20 cellular contexts compared by ENCODE assay signal in genomic region chr1:226566234-226566633, GRCh38. TPM values are rescaled to one million over a fixed set of nuclear protein-coding genes. Genes with fewer than 3 reads are reported as not detected.
DNase-seq lines count a peak whose midpoint lies in the region; ATAC-seq and TF ChIP-seq lines count a peak whose summit lies in the region.
"Had no signal": no experiment of that assay in that cellular context is flagged by ENCODE, and none has a peak within 500 bp of the region (broad histone marks: within the 10 kb centered on the region; RNA-seq: fewer than 3 reads in every experiment).

No MANE protein-coding gene starts in this region.

- no peaks in the 10 kb centered on the region for H3K9me3 ChIP-seq in muscle layer of duodenum (ENCODE audit: control insufficient read depth in 1 of 2, low read length in 2 of 2)
- H3K9me3 ChIP-seq: BLaER1, HAP-1 had no signal

- H3K27ac ChIP-seq in muscle layer of duodenum (ENCODE audit: low read length), result peak overlapping the region; percentile 48
- H3K27ac ChIP-seq in temporal lobe (ENCODE audit: low read depth, low read length), result peak overlapping the region; percentile 27
- H3K27ac ChIP-seq: BLaER1, GM23248, HL-60 had no signal

- intact Hi-C loops in posterior cingulate gyrus (cut with DNase I), result no loop called here

- ATAC-seq in GM21576 (IDR thresholded peaks at IDR 0.05; ENCODE audit: unreplicated experiment), result no peak

- no peak for DNase-seq in endothelial cell (ENCODE audit: low spot score)
- DNase-seq in stimulated activated naive CD4-positive, alpha-beta T cell treated with Interleukin-2 at 50 U/mL for 16 hours (lab: John Stamatoyannopoulos, UW), result no peak
- no peak for DNase-seq in posterior cingulate gyrus
- DNase-seq: 8988T; CD4-positive, alpha-beta memory T cell; DMS153; DMS79 treated with DMSO at 0.1 percent for 48 hours; GF-D8; GM23248 had no signal

- no peak overlapping the region for H3K4me3 ChIP-seq in muscle layer of duodenum (ENCODE audit: low read depth in 1 of 2, low read length in 2 of 2)
- H3K4me3 ChIP-seq: BLaER1, GM23248, HAP-1 had no signal

- no peak for TF ChIP-seq CTCF in brain (conservative IDR thresholded peaks at IDR 0.05)
- no peak for TF ChIP-seq CTCF in endothelial cell (IDR thresholded peaks at IDR 0.05; ENCODE audit: unreplicated experiment)

- peaks cover 3% of the 10 kb centered on the region for H3K27me3 Mint-ChIP-seq in brain
- H3K27me3 Mint-ChIP-seq in endothelial cell (ENCODE audit: unreplicated experiment), result peaks cover 4% of the 10 kb centered on the region

- H3K27me3 ChIP-seq in muscle layer of duodenum (ENCODE audit: low read depth, low read length), result no peaks in the 10 kb centered on the region
- H3K27me3 ChIP-seq: BLaER1 had no signal

- no peaks in the 10 kb centered on the region for H3K9me3 Mint-ChIP-seq in brain
- H3K9me3 Mint-ChIP-seq in endothelial cell (ENCODE audit: unreplicated experiment), result no peaks in the 10 kb centered on the region

- peak overlapping the region in 4 of 5 experiments; percentile 27 to 93 (median 76) for H3K27ac Mint-ChIP-seq in brain
- H3K27ac Mint-ChIP-seq in endothelial cell (ENCODE audit: unreplicated experiment), result peak overlapping the region; percentile 37
- H3K27ac Mint-ChIP-seq: CD4-positive, alpha-beta memory T cell had no signal

- H3K36me3 Mint-ChIP-seq in brain (no peaks in the 10 kb centered on the region), endothelial cell (ENCODE audit: low read depth, unreplicated experiment) (no peaks in the 10 kb centered on the region)
- H3K36me3 Mint-ChIP-seq: CD14-positive monocyte; CD4-positive, alpha-beta memory T cell had no signal

- H3K36me3 ChIP-seq in muscle layer of duodenum (ENCODE audit: control insufficient read depth in 1 of 2, insufficient read depth in 2 of 2, low read length in 2 of 2), result no peaks in the 10 kb centered on the region
- H3K36me3 ChIP-seq: BLaER1, HAP-1 had no signal

- H3K4me3 Mint-ChIP-seq in brain, result peak overlapping the region in 1 of 5 experiments; percentile 40
- no peak overlapping the region for H3K4me3 Mint-ChIP-seq in endothelial cell (ENCODE audit: unreplicated experiment)
- H3K4me3 Mint-ChIP-seq: CD4-positive, alpha-beta memory T cell had no signal

- peaks cover 0 to 30% of the 10 kb centered on the region in 2 donors for H3K4me1 ChIP-seq in muscle layer of duodenum (ENCODE audit: control insufficient read depth in 1 of 2, insufficient read depth in 2 of 2, low read length in 2 of 2)
- H3K4me1 ChIP-seq: HAP-1 had no signal

- H3K4me1 Mint-ChIP-seq in brain (peaks cover 43% of the 10 kb centered on the region), endothelial cell (ENCODE audit: unreplicated experiment) (no peaks in the 10 kb centered on the region)
- H3K4me1 Mint-ChIP-seq: CD14-positive monocyte had no signal

RNA-seq across cellular contexts. Expression of gene STUM, which starts 17.7 kb away (rescaled TPM):
- 8.0 TPM for polyA plus RNA-seq in brain (ENCODE audit: insufficient read depth, low read depth, low replicate concordance)
- total RNA-seq in endothelial cell (ENCODE audit: unreplicated experiment), result 0.08 TPM
- total RNA-seq in temporal lobe, result 39.1 TPM
- total RNA-seq: CD4-positive, alpha-beta memory T cell; H4; HT1080 had no signal
- polyA plus RNA-seq: AG04450, CD14-positive monocyte, GM23248 had no signal

Comparison
In these comparisons a context has a peak if more than half of its experiments do, and no peak if none do; other contexts are left out.
1. RNA of gene STUM, which starts 17.7 kb away (total RNA-seq): 39.1 TPM in temporal lobe (single experiment); 0.08 TPM in endothelial cell (single experiment); every median in the first group is over 10 times any median in the second.